ENCODE assay signal across 1 cellular context in genomic region chr1:230868736-230869385, GRCh38.
TF ChIP-seq lines count a peak whose summit lies in the region.

No MANE protein-coding gene starts in this region.

TF ChIP-seq in HepG2, 621 proteins besides CTCF, POLR2A, EP300 and RAD21 (continued from another document and continues in another):
- TF ChIP-seq ZNF407 (CRISPR knock-in tag; IDR thresholded peaks at IDR 0.05; ENCODE audit: not compliant biosample characterization) (peak; percentile 25), ZNF878 (CRISPR knock-in tag; IDR thresholded peaks at IDR 0.05) (0 out of 2 replicates have a peak, but pooled peaks have one; percentile 21), TEAD3 (CRISPR knock-in tag; optimal IDR thresholded peaks at IDR 0.05; ENCODE audit: borderline replicate concordance) (no peak), E2F1 (CRISPR knock-in tag; IDR thresholded peaks at IDR 0.05) (0 out of 2 replicates have a peak, but pooled peaks have one; percentile 28), PREB (CRISPR knock-in tag; IDR thresholded peaks at IDR 0.05) (no peak), MED8 (CRISPR knock-in tag; IDR thresholded peaks at IDR 0.05; ENCODE audit: insufficient replicate concordance) (no peak), ZNF280D (CRISPR knock-in tag; IDR thresholded peaks at IDR 0.05) (0 out of 2 replicates have a peak, but pooled peaks have one; percentile 12), FLYWCH1 (CRISPR knock-in tag; IDR thresholded peaks at IDR 0.05) (peak; percentile 61; the same call in 1 of the 2 replicates), ZNF883 (CRISPR knock-in tag; IDR thresholded peaks at IDR 0.05; ENCODE audit: not compliant biosample characterization) (peak; percentile 41), DMAP1 (CRISPR knock-in tag; IDR thresholded peaks at IDR 0.05) (peak; percentile 96), MAFG (CRISPR knock-in tag; IDR thresholded peaks at IDR 0.05) (0 out of 2 replicates have a peak, but pooled peaks have one; percentile 16), ZC3H13 (CRISPR knock-in tag; IDR thresholded peaks at IDR 0.05) (0 out of 2 replicates have a peak, but pooled peaks have one; percentile 33), ZNF839 (CRISPR knock-in tag; IDR thresholded peaks at IDR 0.05; ENCODE audit: borderline replicate concordance) (no peak), THAP9 (CRISPR knock-in tag; IDR thresholded peaks at IDR 0.05; ENCODE audit: borderline replicate concordance) (peak; percentile 32; the same call in 1 of the 2 replicates), ZNF746 (CRISPR knock-in tag; IDR thresholded peaks at IDR 0.05) (peak; percentile 44; the same call in 1 of the 2 replicates), RFX3 (CRISPR knock-in tag; IDR thresholded peaks at IDR 0.05) (no peak), DR1 (CRISPR knock-in tag; IDR thresholded peaks at IDR 0.05) (peak; percentile 39; the same call in 1 of the 2 replicates), ZFX (CRISPR knock-in tag; IDR thresholded peaks at IDR 0.05; ENCODE audit: low read depth) (peak; percentile 79), ZNF275 (CRISPR knock-in tag; IDR thresholded peaks at IDR 0.05; ENCODE audit: borderline replicate concordance) (no peak), SAP130 (CRISPR knock-in tag; IDR thresholded peaks at IDR 0.05; ENCODE audit: low read depth) (peak; percentile 68), ZBTB7B (CRISPR knock-in tag; IDR thresholded peaks at IDR 0.05) (peak; percentile 28; the same call in 1 of the 2 replicates), RBFOX2 (IDR thresholded peaks at IDR 0.05; ENCODE audit: low read depth, low read length) (peak; percentile 70), ZNF512B (CRISPR knock-in tag; IDR thresholded peaks at IDR 0.05; ENCODE audit: borderline replicate concordance) (0 out of 2 replicates have a peak, but pooled peaks have one; percentile 32), U2AF1 (optimal IDR thresholded peaks at IDR 0.05; ENCODE audit: low read depth, low read length) (peak; percentile 44), LCORL (IDR thresholded peaks at IDR 0.05) (no peak), LCORL (CRISPR knock-in tag; IDR thresholded peaks at IDR 0.05) (peak; percentile 36), MEIS2 (CRISPR knock-in tag; IDR thresholded peaks at IDR 0.05) (peak; percentile 67), SALL2 (CRISPR knock-in tag; IDR thresholded peaks at IDR 0.05) (peak; percentile 64), ZNF670 (CRISPR knock-in tag; IDR thresholded peaks at IDR 0.05; ENCODE audit: borderline replicate concordance) (0 out of 2 replicates have a peak, but pooled peaks have one; percentile 74), MAZ (IDR thresholded peaks at IDR 0.05; ENCODE audit: borderline replicate concordance, low read depth, low read length) (0 out of 2 replicates have a peak, but pooled peaks have one; percentile 23), MAZ (CRISPR knock-in tag; IDR thresholded peaks at IDR 0.05; ENCODE audit: low read depth) (no peak)
- TF ChIP-seq, protein P1, sequence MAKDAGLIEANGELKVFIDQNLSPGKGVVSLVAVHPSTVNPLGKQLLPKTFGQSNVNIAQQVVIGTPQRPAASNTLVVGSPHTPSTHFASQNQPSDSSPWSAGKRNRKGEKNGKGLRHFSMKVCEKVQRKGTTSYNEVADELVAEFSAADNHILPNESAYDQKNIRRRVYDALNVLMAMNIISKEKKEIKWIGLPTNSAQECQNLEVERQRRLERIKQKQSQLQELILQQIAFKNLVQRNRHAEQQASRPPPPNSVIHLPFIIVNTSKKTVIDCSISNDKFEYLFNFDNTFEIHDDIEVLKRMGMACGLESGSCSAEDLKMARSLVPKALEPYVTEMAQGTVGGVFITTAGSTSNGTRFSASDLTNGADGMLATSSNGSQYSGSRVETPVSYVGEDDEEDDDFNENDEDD (CRISPR knock-in tag; IDR thresholded peaks at IDR 0.05; ENCODE audit: borderline replicate concordance): no peak
- TF ChIP-seq, protein P2, sequence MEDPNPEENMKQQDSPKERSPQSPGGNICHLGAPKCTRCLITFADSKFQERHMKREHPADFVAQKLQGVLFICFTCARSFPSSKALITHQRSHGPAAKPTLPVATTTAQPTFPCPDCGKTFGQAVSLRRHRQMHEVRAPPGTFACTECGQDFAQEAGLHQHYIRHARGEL (CRISPR knock-in tag; IDR thresholded peaks at IDR 0.05): no peak
